10 cellular contexts compared by ENCODE assay signal in the genomic region with DNA sequence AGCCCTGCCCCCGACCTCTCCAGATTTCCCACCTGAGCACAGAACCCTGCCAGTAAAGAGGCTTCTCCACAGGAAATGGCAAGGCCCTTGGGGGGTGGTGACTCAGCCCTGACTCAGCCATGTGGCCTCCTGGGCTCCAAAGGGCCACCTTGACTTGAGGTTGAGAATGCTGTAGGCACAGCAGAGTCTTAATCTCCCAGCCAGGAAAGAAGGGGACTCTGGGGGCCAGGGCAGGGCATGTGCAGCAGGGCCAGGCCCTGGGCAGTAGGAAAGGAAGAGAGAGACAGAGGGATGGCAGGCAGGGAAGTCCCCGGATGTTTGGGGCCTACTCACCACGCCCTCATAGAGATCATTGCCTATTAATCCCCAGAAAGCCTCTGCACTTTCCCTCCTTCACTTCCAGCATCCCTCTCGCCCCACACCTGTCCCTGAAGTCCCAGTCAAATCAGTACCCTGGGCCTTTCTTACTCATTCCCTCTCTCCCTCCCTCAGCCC. TPM values are rescaled to one million over a fixed set of nuclear protein-coding genes. Genes with fewer than 3 reads are reported as not detected.
A peak's percentile ranks its signal among the peaks of the same experiment; 100 is the strongest.
DNase-seq lines count a peak whose midpoint lies in the region; ATAC-seq, FAIRE-seq and TF ChIP-seq lines count a peak whose summit lies in the region.
"Had no signal": no experiment of that assay in that cellular context is flagged by ENCODE, and none has a peak within 500 bp of the region (broad histone marks: within the 10 kb centered on the region; RNA-seq: fewer than 3 reads in every experiment).

No MANE protein-coding gene starts in this region.

- H3K9ac ChIP-seq in HCT116 (ENCODE audit: low read length) (peak overlapping the region; percentile 82), GM12878 (ENCODE audit: control insufficient read depth, insufficient read depth, low read length) (no peak overlapping the region)

- no peaks in the 10 kb centered on the region for H3K9me2 ChIP-seq in HCT116 (ENCODE audit: insufficient read depth)

- peak; percentile 96 for DNase-seq in HCT116 (ENCODE audit: low read depth, low spot score)
- DNase-seq in GM12878 (ENCODE audit: low read depth, low spot score): no peak
- DNase-seq in spleen: peak; percentile 56
- no peak for DNase-seq in NCI-H1092 treated with DMSO at 0.1 percent for 48 hours (lab: John Stamatoyannopoulos, UW)
- no peak for DNase-seq in GM20000 (ENCODE audit: low spot score)
- no peak for DNase-seq in GM19238 (ENCODE audit: insufficient read length, low spot score)

- FAIRE-seq in GM12878 (lab: Jason Lieb, UNC): no peak

- SMC1A ChIA-PET in GM12878 (lab: Charles Lee; ENCODE audit: uncharacterized antibody, unreplicated experiment): no interaction called here

- H2AFZ ChIP-seq in HCT116 (ENCODE audit: low read depth, low read length, poor library complexity, severe bottlenecking) (no peak overlapping the region), GM12878 (ENCODE audit: control insufficient read depth, low read depth, low read length) (peak overlapping the region; percentile 63)

- H3K27ac ChIP-seq in HCT116 (ENCODE audit: low read depth, low read length) (peak overlapping the region; percentile 93), GM12878 (ENCODE audit: control insufficient read depth, insufficient read depth) (no peak overlapping the region), spleen (peak overlapping the region in 3 of 8 donors; percentile 21 to 88 (median 86))

- ATAC-seq in HCT116 (peak; percentile 62), SK-N-SH treated with all-trans-retinoic acid at 6 μM for 48 hours (peak; percentile 15), GM12878 (peak; percentile 12; the same call in 2 of the 3 replicates), HG03521 (IDR thresholded peaks at IDR 0.05; ENCODE audit: unreplicated experiment) (no peak)

- no peaks in the 10 kb centered on the region for H4K20me1 ChIP-seq in HCT116 (ENCODE audit: insufficient read depth)
- no peaks in the 10 kb centered on the region for H4K20me1 ChIP-seq in GM12878 (ENCODE audit: control insufficient read depth, insufficient read depth)

- in situ Hi-C loops in GM12878 (cut with MboI): no loop called here

- CTCF ChIA-PET in HCT116 (lab: Charles Lee) (interaction anchor here (1.1 to 1.4 kb wide), 2 partner anchors 24 to 37 kb away, joined by 3 to 4 read pairs; no protein-coding TSS in a partner anchor), GM12878 (lab: Yijun Ruan, JAX) (interaction anchor here (1.0 kb wide), 1 partner anchor 36 kb away, joined by 4 read pairs; no protein-coding TSS in a partner anchor)

- no peak for TF ChIP-seq EP300 in GM12878 (IDR thresholded peaks at IDR 0.05; ENCODE audit: borderline replicate concordance in 1 of 2, control insufficient read depth in 1 of 2, low read depth in 2 of 2, low read length in 2 of 2)

- WGBS in GM12878 (ENCODE audit: insufficient coverage, insufficient replicate concordance, low lambda C conversion rate, missing lambda C conversion rate): 4% methylated on average over 4 of the region's 4 CpGs
- WGBS in spleen, 5 donors: 60 to 71% (median 67%) methylated on average over 4 of the region's 4 CpGs

- intact Hi-C loops in HCT116 (cut with micrococcal nuclease): no loop called here
- intact Hi-C loops in GM12878 (cut with micrococcal nuclease; ENCODE audit: unreplicated experiment): no loop called here
- intact Hi-C loops in spleen (cut with DNase I; ENCODE audit: low total_unique reads): no loop called here

- POLR2A ChIA-PET in HCT116 (lab: Charles Lee): interaction anchor here (0.8 to 6.8 kb wide), 3 partner anchors 14 to 21 kb away, joined by 3 to 99 read pairs (median 4); no protein-coding TSS in a partner anchor
- POLR2A ChIA-PET in GM12878 (lab: Charles Lee): no interaction called here

- H3K79me2 ChIP-seq in HCT116 (ENCODE audit: insufficient read depth, low read length): peaks cover 4% of the 10 kb centered on the region; the same call in 1 of the 2 replicates
- H3K79me2 ChIP-seq in GM12878 (ENCODE audit: control insufficient read depth, insufficient read depth, low read length): no peaks in the 10 kb centered on the region

- no peak for TF ChIP-seq RAD21 in HCT116 (IDR thresholded peaks at IDR 0.05; ENCODE audit: low read depth)
- no peak for TF ChIP-seq RAD21 in GM12878 (IDR thresholded peaks at IDR 0.05; ENCODE audit: insufficient read depth, low read depth, low read length)

- H3K36me3 ChIP-seq in HCT116 (ENCODE audit: control insufficient read depth in 1 of 2, insufficient read depth in 2 of 2, low read length in 2 of 2) (no peaks in the 10 kb centered on the region), GM12878 (ENCODE audit: control insufficient read depth in 2 of 2, insufficient read depth in 2 of 2, low read length in 1 of 2) (no peaks in the 10 kb centered on the region), spleen (no peaks in the 10 kb centered on the region)

- H3K4me2 ChIP-seq in HCT116 (ENCODE audit: low read length) (peak overlapping the region; percentile 87), GM12878 (ENCODE audit: control insufficient read depth, insufficient read depth) (no peak overlapping the region)

- TF ChIP-seq POLR2A in HCT116 (IDR thresholded peaks at IDR 0.05; ENCODE audit: borderline replicate concordance, extremely low read depth, insufficient read depth, insufficient read length): peak; percentile 83
- TF ChIP-seq POLR2A in GM12878 (IDR thresholded peaks at IDR 0.05; ENCODE audit: low read depth, low read length): no peak
- no peak for TF ChIP-seq POLR2A in spleen (IDR thresholded peaks at IDR 0.05)

- RAD21 ChIA-PET in HCT116 (lab: Charles Lee; ENCODE audit: low non-redundant PET in 1 of 2, low total read pairs in 2 of 2, uncharacterized antibody in 2 of 2, unreplicated experiment in 2 of 2) (no interaction called here), GM12878 (lab: Charles Lee; ENCODE audit: unreplicated experiment) (no interaction called here)

- H3K4me3 ChIP-seq in HCT116 (replicated peaks in 1 of 2; ENCODE audit: low read depth in 1 of 2, low read length in 2 of 2) (peak overlapping the region; percentile 0 to 30; a peak in 3 of 4 replicates), GM12878 (no peak overlapping the region), spleen (no peak overlapping the region)

- H3K4me1 ChIP-seq in HCT116 (ENCODE audit: control insufficient read depth in 1 of 2, insufficient read depth in 2 of 2, low read length in 2 of 2) (peaks cover 77 to 90% of the 10 kb centered on the region in 2 experiments), GM12878 (ENCODE audit: control insufficient read depth, insufficient read depth, low read length) (peaks cover 9% of the 10 kb centered on the region), spleen (peaks cover 5 to 79% (median 42%) of the 10 kb centered on the region in 6 donors)

- no TSS peak for BruUV-seq in HCT116 (replicated peaks; lab: Mats Ljungman, UMichigan)
- BruUV-seq in GM12878 (replicated peaks; lab: Mats Ljungman, UMichigan): no TSS peak

- H3K9me3 ChIP-seq in HCT116 (ENCODE audit: control insufficient read depth in 1 of 2, insufficient read depth in 1 of 2, low read depth in 1 of 2, low read length in 2 of 2): no peaks in the 10 kb centered on the region
- H3K9me3 ChIP-seq in GM12878 (replicated peaks; ENCODE audit: control insufficient read depth, insufficient read depth, low read length): no peaks in the 10 kb centered on the region; the same call in 2 of the 3 replicates
- H3K9me3 ChIP-seq in spleen: no peaks in the 10 kb centered on the region

- TF ChIP-seq CTCF in HCT116 (IDR thresholded peaks at IDR 0.05 in 2 of 3, conservative IDR thresholded peaks at IDR 0.05 in 1 of 3; ENCODE audit: borderline replicate concordance in 1 of 3, insufficient read depth in 1 of 3, low read depth in 2 of 3, low read length in 2 of 3) (no peak), GM12878 (IDR thresholded peaks at IDR 0.05 in 2 of 3, conservative IDR thresholded peaks at IDR 0.05 in 1 of 3; ENCODE audit: control insufficient read depth in 2 of 3, extremely low read depth in 1 of 3, insufficient read depth in 1 of 3, low read depth in 3 of 3, low read length in 3 of 3) (no peak), spleen (IDR thresholded peaks at IDR 0.05 in 8 of 11, conservative IDR thresholded peaks at IDR 0.05 in 3 of 11) (no peak), GM20000 (IDR thresholded peaks at IDR 0.05; ENCODE audit: extremely low read depth, missing control alignments) (no peak)

- H3K27me3 ChIP-seq in HCT116 (ENCODE audit: insufficient read depth, low read length) (no peaks in the 10 kb centered on the region), GM12878 (replicated peaks in 1 of 2; ENCODE audit: control insufficient read depth in 2 of 2, insufficient read depth in 2 of 2, low read length in 1 of 2) (no peaks in the 10 kb centered on the region), spleen (replicated peaks in 1 of 7) (peaks cover 0 to 25% (median 0%) of the 10 kb centered on the region in 7 donors)

RNA-seq across cellular contexts. Expression of a gene that starts 4.8 kb away (rescaled TPM):
- total RNA-seq in HCT116 (2021; ENCODE audit: unreplicated experiment) (392 TPM), GM12878 (2014; rRNA removed) (10.3 and 13.4 TPM in 2 replicates), GM12878 (2014; rRNA removed; fragmentation: Illumina TruSeq; extraction: Trizol) (6.6 and 6.9 TPM in 2 replicates), GM12878 (2021) (12.5 and 14.3 TPM in 2 replicates), spleen (10 to 100 TPM; 22.7 to 52.3 (median 41.1) TPM)
- 522 and 560 TPM in 2 replicates for polyA plus RNA-seq in HCT116 (2012)
- total RNA-seq in GM12878 (2013; cell fraction: nucleolus; rRNA removed): 22.3 and 23.3 TPM in 2 replicates
- polyA plus RNA-seq in GM12878 (2011; ENCODE audit: low read depth): 1.8 TPM
- polyA plus RNA-seq in GM12878 (2011; rRNA removed) (4.3 and 6.9 TPM in 2 replicates), GM12878 (2014; fragmentation: Illumina TruSeq; extraction: Trizol) (3.8 and 6.6 TPM in 2 replicates), GM12878 (2014; fragmentation: Nextera tagmentation; extraction: Ambion mirVana) (under 1 TPM; 0.29 to 0.86 TPM), GM12878 (2014; rRNA removed) (7.1 and 10.5 TPM in 2 replicates), GM12878 (2016; fragmentation: Nextera tagmentation; extraction: Ambion mirVana) (1 to 10 TPM; 4.0 to 4.6 TPM), spleen (10 to 100 TPM in 1 of 3 donors, 1 to 10 TPM in 2; 5.5 to 16.6 (median 8.1) TPM)
- 10.9 and 12.4 TPM in 2 replicates for polyA plus RNA-seq in GM12878 (2011; cell fraction: cytosol; rRNA removed)
- 28.4 and 35.6 TPM in 2 replicates for polyA plus RNA-seq in GM12878 (2011; cell fraction: nucleus; rRNA removed)
- 3.0 and 3.2 TPM in 2 replicates for polyA plus RNA-seq in GM12878 (2012)
- 15.2 and 22.9 TPM in 2 replicates for polyA minus RNA-seq in GM12878 (2011; rRNA and poly(A)+ RNA removed)
- polyA minus RNA-seq in GM12878 (2011; cell fraction: cytosol; rRNA and poly(A)+ RNA removed): 12.0 and 17.7 TPM in 2 replicates
- polyA minus RNA-seq in GM12878 (2011; cell fraction: nucleus; rRNA and poly(A)+ RNA removed): 20.2 and 36.4 TPM in 2 replicates

RNA-seq across cellular contexts. Expression of a gene that starts 44.0 kb away (rescaled TPM):
- total RNA-seq in HCT116 (2021; ENCODE audit: unreplicated experiment) (39.1 TPM), GM12878 (2014; rRNA removed) (9.7 and 12.3 TPM in 2 replicates), GM12878 (2014; rRNA removed; fragmentation: Illumina TruSeq; extraction: Trizol) (6.5 and 8.6 TPM in 2 replicates), GM12878 (2021) (14.2 and 16.1 TPM in 2 replicates), spleen (10 to 100 TPM; 22.9 to 41.5 (median 26.1) TPM)
- polyA plus RNA-seq in HCT116 (2012): 62.1 and 68.9 TPM in 2 replicates
- 16.9 and 18.0 TPM in 2 replicates for total RNA-seq in GM12878 (2013; cell fraction: nucleolus; rRNA removed)
- 4.5 TPM for polyA plus RNA-seq in GM12878 (2011; ENCODE audit: low read depth)
- polyA plus RNA-seq in GM12878 (2011; rRNA removed) (8.8 and 22.6 TPM in 2 replicates), GM12878 (2014; fragmentation: Illumina TruSeq; extraction: Trizol) (9.8 and 12.3 TPM in 2 replicates), GM12878 (2014; fragmentation: Nextera tagmentation; extraction: Ambion mirVana) (1 to 10 TPM in 1 of 2 experiments, under 1 TPM in 1; 0.98 to 1.2 TPM), GM12878 (2014; rRNA removed) (9.6 and 16.0 TPM in 2 replicates), GM12878 (2016; fragmentation: Nextera tagmentation; extraction: Ambion mirVana) (10 to 100 TPM; 17.5 to 20.2 TPM), spleen (10 to 100 TPM in 1 of 3 donors, 1 to 10 TPM in 2; 8.7 to 16.9 (median 9.5) TPM)
- polyA plus RNA-seq in GM12878 (2011; cell fraction: cytosol; rRNA removed): 33.3 and 38.8 TPM in 2 replicates
- 92.2 and 108 TPM in 2 replicates for polyA plus RNA-seq in GM12878 (2011; cell fraction: nucleus; rRNA removed)
- 9.1 and 10.7 TPM in 2 replicates for polyA plus RNA-seq in GM12878 (2012)
- polyA minus RNA-seq in GM12878 (2011; rRNA and poly(A)+ RNA removed): 22.7 and 37.5 TPM in 2 replicates
- polyA minus RNA-seq in GM12878 (2011; cell fraction: cytosol; rRNA and poly(A)+ RNA removed): 9.5 and 15.8 TPM in 2 replicates
- polyA minus RNA-seq in GM12878 (2011; cell fraction: nucleus; rRNA and poly(A)+ RNA removed): 16.0 and 35.1 TPM in 2 replicates

RNA-seq across cellular contexts. Expression of a gene that starts 56.1 kb away (rescaled TPM):
- total RNA-seq in HCT116 (2021; ENCODE audit: unreplicated experiment) (not detected), GM12878 (2014; rRNA removed) (not detected in 2 replicates), GM12878 (2014; rRNA removed; fragmentation: Illumina TruSeq; extraction: Trizol) (not detected in 2 replicates), GM12878 (2021) (not detected in 2 replicates), spleen (not detected)
- polyA plus RNA-seq in HCT116 (2012): 0.04 TPM in 1 of 2 replicates, not detected in the other
- total RNA-seq in GM12878 (2013; cell fraction: nucleolus; rRNA removed): not detected in 2 replicates
- polyA plus RNA-seq in GM12878 (2011; ENCODE audit: low read depth): not detected
- polyA plus RNA-seq in GM12878 (2011; rRNA removed) (not detected in 2 replicates), GM12878 (2014; fragmentation: Illumina TruSeq; extraction: Trizol) (not detected in 2 replicates), GM12878 (2014; fragmentation: Nextera tagmentation; extraction: Ambion mirVana) (not detected), GM12878 (2014; rRNA removed) (not detected in 2 replicates), GM12878 (2016; fragmentation: Nextera tagmentation; extraction: Ambion mirVana) (not detected), spleen (under 1 TPM in 1 of 3 donors, not detected in 2; 0.02 TPM)
- not detected in 2 replicates for polyA plus RNA-seq in GM12878 (2011; cell fraction: cytosol; rRNA removed)
- not detected in 2 replicates for polyA plus RNA-seq in GM12878 (2011; cell fraction: nucleus; rRNA removed)
- polyA plus RNA-seq in GM12878 (2012): not detected in 2 replicates
- not detected in 2 replicates for polyA minus RNA-seq in GM12878 (2011; rRNA and poly(A)+ RNA removed)
- polyA minus RNA-seq in GM12878 (2011; cell fraction: cytosol; rRNA and poly(A)+ RNA removed): not detected in 2 replicates
- polyA minus RNA-seq in GM12878 (2011; cell fraction: nucleus; rRNA and poly(A)+ RNA removed): not detected in 2 replicates
- total RNA-seq: pulmonary artery endothelial cell, T-cell had no signal

Comparison
In these comparisons a context has a peak if more than half of its experiments do, and no peak if none do; other contexts are left out.
1. DNase-seq: peak in HCT116 (single experiment) and spleen (single experiment); none in GM12878 (single experiment), NCI-H1092 treated with DMSO at 0.1 percent for 48 hours (single experiment), GM20000 (single experiment) and GM19238 (single experiment).
2. H3K4me3 ChIP-seq: peak in HCT116 (2 of 2); none in GM12878 (single experiment) and spleen (0 of 8).